9 cellular contexts compared by ENCODE assay signal in the genomic region with DNA sequence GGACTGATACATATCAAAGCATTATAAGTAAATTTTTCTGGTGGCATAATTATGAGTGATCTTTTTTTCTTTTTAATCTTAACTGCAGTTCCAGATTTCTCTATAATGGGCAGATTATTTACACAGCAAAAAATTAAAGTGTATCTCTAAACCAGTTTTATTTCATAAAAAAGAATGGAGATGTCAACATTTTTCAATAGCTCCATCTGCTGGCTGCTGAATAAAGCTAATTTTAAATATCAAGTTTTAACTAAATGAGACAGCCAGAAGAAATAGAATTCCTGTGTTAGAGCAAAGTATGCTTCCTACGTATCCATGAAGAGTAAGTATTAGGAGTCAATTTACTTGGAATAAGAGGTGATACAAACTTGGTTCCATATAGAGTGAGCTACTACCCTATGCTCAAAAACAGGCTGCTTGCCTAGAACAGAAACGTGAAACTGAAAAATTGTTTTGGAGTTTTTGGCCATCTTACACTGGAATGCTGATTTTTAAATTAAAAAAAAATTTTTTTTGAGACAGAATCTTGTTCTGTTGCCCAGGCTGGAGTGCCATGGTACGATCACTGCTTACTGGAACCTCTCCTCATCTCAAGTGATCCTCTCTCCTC. TPM values are rescaled to one million over a fixed set of nuclear protein-coding genes. Genes with fewer than 3 reads are reported as not detected.
A peak's percentile ranks its signal among the peaks of the same experiment; 100 is the strongest.
DNase-seq lines count a peak whose midpoint lies in the region; ATAC-seq, FAIRE-seq and TF ChIP-seq lines count a peak whose summit lies in the region.
"Had no signal": no experiment of that assay in that cellular context is flagged by ENCODE, and none has a peak within 500 bp of the region (broad histone marks: within the 10 kb centered on the region; RNA-seq: fewer than 3 reads in every experiment).

No MANE protein-coding gene starts in this region.

- DNase-seq in RPMI8226 (peak; percentile 31), frontal cortex (ENCODE audit: low spot score in 2 of 2) (peak in 1 of 2 donors; percentile 18), urothelium cell line (ENCODE audit: low spot score) (peak; percentile 3), left ventricle myocardium superior (no peak)
- DNase-seq in effector memory CD8-positive, alpha-beta T cell = no peak

- no peak for ATAC-seq in effector memory CD8-positive, alpha-beta T cell (replicated peaks)
- ATAC-seq in GM18909 (IDR thresholded peaks at IDR 0.05; ENCODE audit: poor library complexity, unreplicated experiment) (no peak), left ventricle myocardium superior (no peak)

- intact Hi-C loops in left ventricle myocardium superior (cut with micrococcal nuclease) = loop anchor here (5.0 kb wide), 1 partner anchor 199 kb away; no protein-coding TSS in a partner anchor

- H3K4me3 Mint-ChIP-seq in effector memory CD8-positive, alpha-beta T cell = no peak overlapping the region
- H3K4me3 Mint-ChIP-seq: activated naive CD8-positive, alpha-beta T cell had no signal

- H3K27ac ChIP-seq in 22Rv1 = no peak overlapping the region

- TF ChIP-seq CTCF in 22Rv1 (IDR thresholded peaks at IDR 0.05) = peak; percentile 71
- TF ChIP-seq CTCF in GM12872 (IDR thresholded peaks at IDR 0.05; ENCODE audit: insufficient read depth, low read depth, low read length) = peak; percentile 38; the same call in 2 of the 3 replicates

- peaks cover 10% of the 10 kb centered on the region for H3K36me3 Mint-ChIP-seq in effector memory CD8-positive, alpha-beta T cell (ENCODE audit: insufficient read depth)

- no peaks in the 10 kb centered on the region for H3K27me3 Mint-ChIP-seq in effector memory CD8-positive, alpha-beta T cell
- H3K27me3 Mint-ChIP-seq: activated naive CD8-positive, alpha-beta T cell had no signal

- peaks cover 0 to 5% of the 10 kb centered on the region in 2 donors for H3K9me3 Mint-ChIP-seq in effector memory CD8-positive, alpha-beta T cell

- peaks cover 0 to 6% of the 10 kb centered on the region in 2 donors for H3K4me1 Mint-ChIP-seq in effector memory CD8-positive, alpha-beta T cell (ENCODE audit: low read depth in 2 of 2)

- H3K27ac Mint-ChIP-seq in effector memory CD8-positive, alpha-beta T cell = no peak overlapping the region
- H3K27ac Mint-ChIP-seq: activated naive CD8-positive, alpha-beta T cell had no signal

- FAIRE-seq in frontal cortex (lab: Jason Lieb, UNC) (peak; percentile 64), urothelium cell line (lab: Jason Lieb, UNC) (no peak)

RNA-seq across cellular contexts. Expression of a gene that starts 5.0 kb away (rescaled TPM):
- total RNA-seq in frontal cortex = 90.1 TPM
- total RNA-seq in left ventricle myocardium superior = 26.1 TPM

RNA-seq across cellular contexts. Expression of a gene that starts 42.7 kb away (rescaled TPM):
- total RNA-seq in frontal cortex (186 TPM), left ventricle myocardium superior (123 TPM)

Comparison
In these comparisons a context has a peak if more than half of its experiments do, and no peak if none do; other contexts are left out.
1. DNase-seq: peak in RPMI8226 (single experiment) and urothelium cell line (single experiment); none in effector memory CD8-positive, alpha-beta T cell (0 of 3) and left ventricle myocardium superior (single experiment).